Comparison of ENCODE assay signal across 29 cellular contexts in genomic region chr16:63157818-63158217, GRCh38.
"Had no signal": no experiment of that assay in that cellular context is flagged by ENCODE, and none has a peak within 500 bp of the region (broad histone marks: within the 10 kb centered on the region; RNA-seq: fewer than 3 reads in every experiment).

No MANE protein-coding gene starts in this region.

- H3K9me3 ChIP-seq: stomach, suprapubic skin, testis, thoracic aorta, thyroid gland, tibial artery, tibial nerve, transverse colon, upper lobe of left lung, upper lobe of right lung, uterus, vagina had no signal

- H3K4me3 ChIP-seq: stomach, suprapubic skin, testis, thoracic aorta, thyroid gland, tibial artery, tibial nerve, transverse colon, upper lobe of left lung, upper lobe of right lung, uterus, vagina had no signal

- H3K4me1 ChIP-seq: stomach, suprapubic skin, testis, thyroid gland, tibial artery, tibial nerve, transverse colon, upper lobe of left lung, upper lobe of right lung, uterus, vagina had no signal

- ATAC-seq: stimulated activated effector memory CD8-positive, alpha-beta T cell treated with anti-CD3 and anti-CD28 coated beads, Interleukin-12 subunit alpha, Interleukin-12 subunit beta, amount 100 ng/mL, for 72 hours; stimulated activated naive B cell treated with anti-CD40 and anti-IgM and Interleukin-4, amounts not matched to agents 10 μg/mL and 1 μg/mL and 100 μg/mL, for 72 hours; stimulated activated naive CD8-positive, alpha-beta T cell treated with anti-CD3 and anti-CD28 coated beads, Interleukin-15, amount 100 ng/mL, for 72 hours; stimulated activated naive CD8-positive, alpha-beta T cell treated with anti-CD3 and anti-CD28 coated beads, Interleukin-15, Interleukin-2, amounts not matched to agents 100 U/mL and 50 U/mL, for 24 hours; upper lobe of right lung had no signal

- H3K27me3 Mint-ChIP-seq: stimulated activated memory B cell treated with anti-CD40 and anti-IgM and Interleukin-4, amounts not matched to agents 10 μg/mL and 1 μg/mL and 100 μg/mL, for 72 hours; stimulated activated naive B cell treated with anti-CD40 and anti-IgM and Interleukin-4, amounts not matched to agents 10 μg/mL and 1 μg/mL and 100 μg/mL, for 72 hours; stimulated activated naive CD8-positive, alpha-beta T cell treated with anti-CD3 and anti-CD28 coated beads, Interleukin-15, amount 100 ng/mL, for 72 hours; stimulated activated naive CD8-positive, alpha-beta T cell treated with anti-CD3 and anti-CD28 coated beads, Interleukin-15, Interleukin-2, amounts not matched to agents 100 ng/mL and 50 ng/mL, for 24 hours; type B pancreatic cell had no signal

- H3K36me3 ChIP-seq: stomach, suprapubic skin, thoracic aorta, thyroid gland, tibial artery, tibial nerve, transverse colon, upper lobe of left lung, upper lobe of right lung, vagina had no signal

- H3K27ac Mint-ChIP-seq: stimulated activated effector memory CD8-positive, alpha-beta T cell treated with anti-CD3 and anti-CD28 coated beads, Interleukin-12 subunit alpha, Interleukin-12 subunit beta, amount 100 ng/mL, for 72 hours; stimulated activated memory B cell treated with anti-CD40 and anti-IgM and Interleukin-4, amounts not matched to agents 10 μg/mL and 1 μg/mL and 100 μg/mL, for 72 hours; stimulated activated naive B cell treated with anti-CD40 and anti-IgM and Interleukin-4, amounts not matched to agents 10 μg/mL and 1 μg/mL and 100 μg/mL, for 72 hours; stimulated activated naive CD8-positive, alpha-beta T cell treated with anti-CD3 and anti-CD28 coated beads, Interleukin-15, amount 100 ng/mL, for 72 hours; stimulated activated naive CD8-positive, alpha-beta T cell treated with anti-CD3 and anti-CD28 coated beads, Interleukin-15, Interleukin-2, amounts not matched to agents 100 ng/mL and 50 ng/mL, for 24 hours; type B pancreatic cell had no signal

- H3K4me1 Mint-ChIP-seq: stimulated activated effector memory CD8-positive, alpha-beta T cell treated with anti-CD3 and anti-CD28 coated beads, Interleukin-12 subunit alpha, Interleukin-12 subunit beta, amount 100 ng/mL, for 72 hours; stimulated activated memory B cell treated with anti-CD40 and anti-IgM and Interleukin-4, amounts not matched to agents 10 μg/mL and 1 μg/mL and 100 μg/mL, for 72 hours; stimulated activated naive B cell treated with anti-CD40 and anti-IgM and Interleukin-4, amounts not matched to agents 10 μg/mL and 1 μg/mL and 100 μg/mL, for 72 hours; stimulated activated naive CD8-positive, alpha-beta T cell treated with anti-CD3 and anti-CD28 coated beads, Interleukin-15, amount 100 ng/mL, for 72 hours had no signal

- FAIRE-seq: urothelium cell line had no signal

- H3K36me3 Mint-ChIP-seq: stimulated activated effector memory CD8-positive, alpha-beta T cell treated with anti-CD3 and anti-CD28 coated beads, Interleukin-12 subunit alpha, Interleukin-12 subunit beta, amount 100 ng/mL, for 72 hours; stimulated activated memory B cell treated with anti-CD40 and anti-IgM and Interleukin-4, amounts not matched to agents 10 μg/mL and 1 μg/mL and 100 μg/mL, for 72 hours; stimulated activated naive B cell treated with anti-CD40 and anti-IgM and Interleukin-4, amounts not matched to agents 10 μg/mL and 1 μg/mL and 100 μg/mL, for 72 hours; type B pancreatic cell had no signal

- H3K27me3 ChIP-seq: stomach, suprapubic skin, testis, thyroid gland, tibial artery, tibial nerve, transverse colon, upper lobe of left lung, upper lobe of right lung, uterus, vagina had no signal

- H3K9me3 Mint-ChIP-seq: type B pancreatic cell had no signal

- H3K27ac ChIP-seq: stomach, suprapubic skin, testis, thoracic aorta, thyroid gland, tibial artery, tibial nerve, transverse colon, upper lobe of left lung, upper lobe of right lung, uterus, vagina had no signal

- H3K4me3 Mint-ChIP-seq: stimulated activated effector memory CD8-positive, alpha-beta T cell treated with anti-CD3 and anti-CD28 coated beads, Interleukin-12 subunit alpha, Interleukin-12 subunit beta, amount 100 ng/mL, for 72 hours; stimulated activated memory B cell treated with anti-CD40 and anti-IgM and Interleukin-4, amounts not matched to agents 10 μg/mL and 1 μg/mL and 100 μg/mL, for 72 hours; stimulated activated naive B cell treated with anti-CD40 and anti-IgM and Interleukin-4, amounts not matched to agents 10 μg/mL and 1 μg/mL and 100 μg/mL, for 72 hours; stimulated activated naive CD8-positive, alpha-beta T cell treated with anti-CD3 and anti-CD28 coated beads, Interleukin-15, amount 100 ng/mL, for 72 hours; stimulated activated naive CD8-positive, alpha-beta T cell treated with anti-CD3 and anti-CD28 coated beads, Interleukin-15, Interleukin-2, amounts not matched to agents 100 ng/mL and 50 ng/mL, for 24 hours; type B pancreatic cell had no signal

- DNase-seq: stimulated activated CD4-positive, alpha-beta T cell treated with anti-CD3 and anti-CD28 coated beads, Interleukin-2, amount 100 ng/mL, for 48 hours; stimulated activated CD4-positive, alpha-beta T cell treated with anti-CD3 and anti-CD28 coated beads, Interleukin-4, amount 100 ng/mL, for 1 hour; stimulated activated CD4-positive, alpha-beta T cell treated with anti-CD3 and anti-CD28 coated beads, Interleukin-4, amount 100 ng/mL, for 24 hours; stimulated activated CD4-positive, alpha-beta T cell treated with anti-CD3 and anti-CD28 coated beads, Interleukin-4, amount 100 ng/mL, for 4 hours; stimulated activated CD8-positive, alpha-beta memory T cell treated with anti-CD3 and anti-CD28 coated beads, Interleukin-4, amount 100 ng/mL, for 48 hours; stimulated activated naive B cell treated with anti-CD40 and anti-IgM and Interleukin-4, amounts not matched to agents 10 μg/mL and 1 μg/mL and 100 μg/mL, for 72 hours; stimulated activated naive CD4-positive, alpha-beta T cell; stimulated activated naive CD4-positive, alpha-beta T cell treated with Interleukin-2 at 50 U/mL for 16 hours; stimulated activated naive CD8-positive, alpha-beta T cell treated with anti-CD3 and anti-CD28 coated beads, Interleukin-15, amount 100 ng/mL, for 72 hours; stimulated activated naive CD8-positive, alpha-beta T cell treated with anti-CD3 and anti-CD28 coated beads, Interleukin-15, Interleukin-2, amounts not matched to agents 100 U/mL and 50 U/mL, for 24 hours; stomach; substantia nigra; testis; thyroid gland; tibial artery; transverse colon; trophoblast cell; upper lobe of left lung; upper lobe of right lung; uterus had no signal
